5 cellular contexts compared by ENCODE assay signal in genomic region chr15:76555247-76555646, GRCh38.
"Had no signal": no experiment of that assay in that cellular context is flagged by ENCODE, and none has a peak within 500 bp of the region (broad histone marks: within the 10 kb centered on the region; RNA-seq: fewer than 3 reads in every experiment).

No MANE protein-coding gene starts in this region.

- DNase-seq: IMR-90, KBM-7, KG1 had no signal

- H3K27ac ChIP-seq: HL-60 had no signal

- H3K4me3 ChIP-seq: K562 had no signal
